1 cellular context compared by ENCODE assay signal in genomic region chr21:43343992-43344886, GRCh38.
A peak's percentile ranks its signal among the peaks of the same experiment; 100 is the strongest.
TF ChIP-seq lines count a peak whose summit lies in the region.

No MANE protein-coding gene starts in this region.

TF ChIP-seq in A549, 52 proteins besides CTCF, POLR2A, EP300 and RAD21 (continued from another document):
- TF ChIP-seq, protein P1, sequence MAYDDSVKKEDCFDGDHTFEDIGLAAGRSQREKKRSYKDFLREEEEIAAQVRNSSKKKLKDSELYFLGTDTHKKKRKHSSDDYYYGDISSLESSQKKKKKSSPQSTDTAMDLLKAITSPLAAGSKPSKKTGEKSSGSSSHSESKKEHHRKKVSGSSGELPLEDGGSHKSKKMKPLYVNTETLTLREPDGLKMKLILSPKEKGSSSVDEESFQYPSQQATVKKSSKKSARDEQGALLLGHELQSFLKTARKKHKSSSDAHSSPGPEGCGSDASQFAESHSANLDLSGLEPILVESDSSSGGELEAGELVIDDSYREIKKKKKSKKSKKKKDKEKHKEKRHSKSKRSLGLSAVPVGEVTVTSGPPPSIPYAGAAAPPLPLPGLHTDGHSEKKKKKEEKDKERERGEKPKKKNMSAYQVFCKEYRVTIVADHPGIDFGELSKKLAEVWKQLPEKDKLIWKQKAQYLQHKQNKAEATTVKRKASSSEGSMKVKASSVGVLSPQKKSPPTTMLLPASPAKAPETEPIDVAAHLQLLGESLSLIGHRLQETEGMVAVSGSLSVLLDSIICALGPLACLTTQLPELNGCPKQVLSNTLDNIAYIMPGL (CRISPR knock-in tag; IDR thresholded peaks at IDR 0.05; ENCODE audit: borderline replicate concordance): peak; percentile 67; the same call in 1 of the 2 replicates
- peak; percentile 90 for TF ChIP-seq GATA3 (IDR thresholded peaks at IDR 0.05; ENCODE audit: borderline replicate concordance)
- TF ChIP-seq ZNF302 (CRISPR knock-in tag; IDR thresholded peaks at IDR 0.05): peak; percentile 68; the same call in 1 of the 2 replicates
- TF ChIP-seq FOXS1 (CRISPR knock-in tag; IDR thresholded peaks at IDR 0.05): peak; percentile 40
- TF ChIP-seq, protein P2, sequence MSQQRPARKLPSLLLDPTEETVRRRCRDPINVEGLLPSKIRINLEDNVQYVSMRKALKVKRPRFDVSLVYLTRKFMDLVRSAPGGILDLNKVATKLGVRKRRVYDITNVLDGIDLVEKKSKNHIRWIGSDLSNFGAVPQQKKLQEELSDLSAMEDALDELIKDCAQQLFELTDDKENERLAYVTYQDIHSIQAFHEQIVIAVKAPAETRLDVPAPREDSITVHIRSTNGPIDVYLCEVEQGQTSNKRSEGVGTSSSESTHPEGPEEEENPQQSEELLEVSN (IDR thresholded peaks at IDR 0.05; ENCODE audit: borderline replicate concordance, low read depth): peak; percentile 64
- no peak; the same call in 1 of the 2 replicates for TF ChIP-seq FOSB (CRISPR knock-in tag; IDR thresholded peaks at IDR 0.05)
- TF ChIP-seq FOSL2 (IDR thresholded peaks at IDR 0.05): no peak
- peak; percentile 33 for TF ChIP-seq FOSL2 (CRISPR knock-in tag; IDR thresholded peaks at IDR 0.05)
- no peak for TF ChIP-seq SREBF2 (IDR thresholded peaks at IDR 0.05)
- peak; percentile 86 for TF ChIP-seq BCL3 (IDR thresholded peaks at IDR 0.05)
- peak; percentile 78 for TF ChIP-seq HEYL (CRISPR knock-in tag; IDR thresholded peaks at IDR 0.05)
- peak; percentile 37; the same call in 2 of the 3 replicates for TF ChIP-seq SMC3 (IDR thresholded peaks at IDR 0.05)
- TF ChIP-seq PHF8 (IDR thresholded peaks at IDR 0.05; ENCODE audit: borderline replicate concordance, low read depth): no peak
- no peak for TF ChIP-seq NR3C1 (IDR thresholded peaks at IDR 0.05)
- peak; percentile 92; the same call in 1 of the 2 replicates for TF ChIP-seq HOXB13 (CRISPR knock-in tag; IDR thresholded peaks at IDR 0.05; ENCODE audit: low read depth)
- no peak for TF ChIP-seq CHD4 (IDR thresholded peaks at IDR 0.05; ENCODE audit: borderline replicate concordance)
- TF ChIP-seq CEBPB (IDR thresholded peaks at IDR 0.05): peak in 1 of 2 experiments; percentile 44; a peak in 1 of 4 replicates
- TF ChIP-seq RARB (CRISPR knock-in tag; IDR thresholded peaks at IDR 0.05): peak; percentile 25; the same call in 1 of the 2 replicates
- peak; percentile 85 for TF ChIP-seq EHF (CRISPR knock-in tag; IDR thresholded peaks at IDR 0.05)
- TF ChIP-seq JUN (IDR thresholded peaks at IDR 0.05): peak in 1 of 2 experiments; percentile 78; a peak in 4 of 5 replicates
- TF ChIP-seq CHD2 (IDR thresholded peaks at IDR 0.05; ENCODE audit: low read length, partially characterized antibody): no peak
- TF ChIP-seq, protein P3, sequence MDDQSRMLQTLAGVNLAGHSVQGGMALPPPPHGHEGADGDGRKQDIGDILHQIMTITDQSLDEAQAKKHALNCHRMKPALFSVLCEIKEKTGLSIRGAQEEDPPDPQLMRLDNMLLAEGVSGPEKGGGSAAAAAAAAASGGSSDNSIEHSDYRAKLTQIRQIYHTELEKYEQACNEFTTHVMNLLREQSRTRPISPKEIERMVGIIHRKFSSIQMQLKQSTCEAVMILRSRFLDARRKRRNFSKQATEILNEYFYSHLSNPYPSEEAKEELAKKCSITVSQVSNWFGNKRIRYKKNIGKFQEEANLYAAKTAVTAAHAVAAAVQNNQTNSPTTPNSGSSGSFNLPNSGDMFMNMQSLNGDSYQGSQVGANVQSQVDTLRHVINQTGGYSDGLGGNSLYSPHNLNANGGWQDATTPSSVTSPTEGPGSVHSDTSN (IDR thresholded peaks at IDR 0.05): peak; percentile 59
- peak; percentile 66 for TF ChIP-seq JUNB (IDR thresholded peaks at IDR 0.05)
- TF ChIP-seq ZSCAN20 (CRISPR knock-in tag; IDR thresholded peaks at IDR 0.05): no peak
- TF ChIP-seq MAX (IDR thresholded peaks at IDR 0.05): peak; percentile 74; the same call in 1 of the 2 replicates
- peak; percentile 64 for TF ChIP-seq NPAS2 (CRISPR knock-in tag; IDR thresholded peaks at IDR 0.05; ENCODE audit: borderline replicate concordance)
- TF ChIP-seq, protein P4, sequence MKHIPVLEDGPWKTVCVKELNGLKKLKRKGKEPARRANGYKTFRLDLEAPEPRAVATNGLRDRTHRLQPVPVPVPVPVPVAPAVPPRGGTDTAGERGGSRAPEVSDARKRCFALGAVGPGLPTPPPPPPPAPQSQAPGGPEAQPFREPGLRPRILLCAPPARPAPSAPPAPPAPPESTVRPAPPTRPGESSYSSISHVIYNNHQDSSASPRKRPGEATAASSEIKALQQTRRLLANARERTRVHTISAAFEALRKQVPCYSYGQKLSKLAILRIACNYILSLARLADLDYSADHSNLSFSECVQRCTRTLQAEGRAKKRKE (CRISPR knock-in tag; IDR thresholded peaks at IDR 0.05; ENCODE audit: low read depth): peak; percentile 56
TF ChIP-seq in A549: peak in this region for 20.
